In genomic region chr7:105649727-105650381, GRCh38 we compare ENCODE assay signal across 14 cellular contexts.
DNase-seq lines count a peak whose midpoint lies in the region; ATAC-seq and TF ChIP-seq lines count a peak whose summit lies in the region.
"Had no signal": no experiment of that assay in that cellular context is flagged by ENCODE, and none has a peak within 500 bp of the region (broad histone marks: within the 10 kb centered on the region; RNA-seq: fewer than 3 reads in every experiment).

No MANE protein-coding gene starts in this region.

- peak; percentile 64 for DNase-seq in A673 (ENCODE audit: low spot score)
- DNase-seq in HCEC 1CT: peak; percentile 50
- DNase-seq in amniotic epithelial cell (ENCODE audit: low read depth): peak; percentile 31
- no peak for DNase-seq in glutamatergic neuron
- no peak for DNase-seq in activated CD4-positive, alpha-beta T cell treated with anti-CD3 and anti-CD28 coated beads, Interleukin-2, amount 10 ng/mL, durations not matched to agents 24 days and 14 days
- DNase-seq in activated naive CD4-positive, alpha-beta T cell treated with anti-CD3 and anti-CD28 coated beads for 36 hours: no peak
- DNase-seq: activated CD4-positive, CD25-positive, alpha-beta regulatory T cell treated with anti-CD3 and anti-CD28 coated beads, Interleukin-2, amount 50 U/mL, for 72 hours; kidney glomerular epithelial cell; NCI-H2029 treated with DMSO at 0.1 percent for 48 hours; small intestine; SW 1271 had no signal

- H3K27ac ChIP-seq in A673 (ENCODE audit: low read depth, low read length, poor library complexity, severe bottlenecking): peak overlapping the region; percentile 53
- H3K27ac ChIP-seq: BLaER1 had no signal

- peaks cover 58% of the 10 kb centered on the region for H3K4me1 ChIP-seq in A673 (ENCODE audit: insufficient read depth, low read length, poor library complexity, severe bottlenecking)

- peaks cover 4% of the 10 kb centered on the region for H3K9me3 Mint-ChIP-seq in glutamatergic neuron (ENCODE audit: unreplicated experiment)
- no peaks in the 10 kb centered on the region for H3K9me3 Mint-ChIP-seq in stimulated activated memory B cell treated with anti-CD40 and anti-IgM and Interleukin-4, amounts not matched to agents 10 μg/mL and 1 μg/mL and 100 μg/mL, for 72 hours
- no peaks in the 10 kb centered on the region for H3K9me3 Mint-ChIP-seq in activated CD4-positive, alpha-beta T cell treated with anti-CD3 and anti-CD28 coated beads, Interleukin-2, amount 10 ng/mL, durations not matched to agents 24 days and 14 days
- no peaks in the 10 kb centered on the region for H3K9me3 Mint-ChIP-seq in activated naive CD4-positive, alpha-beta T cell treated with anti-CD3 and anti-CD28 coated beads for 36 hours

- H3K36me3 Mint-ChIP-seq in glutamatergic neuron (ENCODE audit: unreplicated experiment): no peaks in the 10 kb centered on the region
- peaks cover 27% of the 10 kb centered on the region for H3K36me3 Mint-ChIP-seq in stimulated activated memory B cell treated with anti-CD40 and anti-IgM and Interleukin-4, amounts not matched to agents 10 μg/mL and 1 μg/mL and 100 μg/mL, for 72 hours
- peaks cover 4% of the 10 kb centered on the region for H3K36me3 Mint-ChIP-seq in activated CD4-positive, alpha-beta T cell treated with anti-CD3 and anti-CD28 coated beads, Interleukin-2, amount 10 ng/mL, durations not matched to agents 24 days and 14 days (ENCODE audit: low read depth)
- peaks cover 3% of the 10 kb centered on the region for H3K36me3 Mint-ChIP-seq in activated naive CD4-positive, alpha-beta T cell treated with anti-CD3 and anti-CD28 coated beads for 36 hours (ENCODE audit: low read depth)

- no peak overlapping the region for H3K4me3 Mint-ChIP-seq in glutamatergic neuron (ENCODE audit: unreplicated experiment)
- H3K4me3 Mint-ChIP-seq in stimulated activated memory B cell treated with anti-CD40 and anti-IgM and Interleukin-4, amounts not matched to agents 10 μg/mL and 1 μg/mL and 100 μg/mL, for 72 hours: no peak overlapping the region
- H3K4me3 Mint-ChIP-seq in activated CD4-positive, alpha-beta T cell treated with anti-CD3 and anti-CD28 coated beads, Interleukin-2, amount 10 ng/mL, durations not matched to agents 24 days and 14 days: no peak overlapping the region
- no peak overlapping the region for H3K4me3 Mint-ChIP-seq in activated naive CD4-positive, alpha-beta T cell treated with anti-CD3 and anti-CD28 coated beads for 36 hours

- H3K27me3 Mint-ChIP-seq in glutamatergic neuron (ENCODE audit: unreplicated experiment): peaks cover 13% of the 10 kb centered on the region
- H3K27me3 Mint-ChIP-seq in stimulated activated memory B cell treated with anti-CD40 and anti-IgM and Interleukin-4, amounts not matched to agents 10 μg/mL and 1 μg/mL and 100 μg/mL, for 72 hours: no peaks in the 10 kb centered on the region
- H3K27me3 Mint-ChIP-seq in activated CD4-positive, alpha-beta T cell treated with anti-CD3 and anti-CD28 coated beads, Interleukin-2, amount 10 ng/mL, durations not matched to agents 24 days and 14 days: no peaks in the 10 kb centered on the region
- H3K27me3 Mint-ChIP-seq in activated naive CD4-positive, alpha-beta T cell treated with anti-CD3 and anti-CD28 coated beads for 36 hours (ENCODE audit: low read depth): no peaks in the 10 kb centered on the region

- BruUV-seq in A673 (replicated peaks; lab: Mats Ljungman, UMichigan): no TSS peak

- intact Hi-C loops in A673 (cut with micrococcal nuclease; ENCODE audit: unreplicated experiment): loop anchor here (5.0 to 10.0 kb wide), 5 partner anchors 42 to 502 kb away; partner anchors contain the start of gene ATXN7L1
- intact Hi-C loops in activated CD4-positive, alpha-beta T cell treated with anti-CD3 and anti-CD28 coated beads, Interleukin-2, amount 10 ng/mL, durations not matched to agents 24 days and 14 days (cut with micrococcal nuclease): loop anchor here (10.0 kb wide), 3 partner anchors 95 to 505 kb away; partner anchors contain the start of gene ATXN7L1
- intact Hi-C loops in activated naive CD4-positive, alpha-beta T cell treated with anti-CD3 and anti-CD28 coated beads for 36 hours (cut with micrococcal nuclease): loop anchor here (5.0 kb wide), 1 partner anchor 517 kb away; no protein-coding TSS in a partner anchor

- no peaks in the 10 kb centered on the region for H3K9me3 ChIP-seq in A673 (ENCODE audit: low read depth, low read length, poor library complexity, severe bottlenecking)
- H3K9me3 ChIP-seq: BLaER1 had no signal

- CTCF ChIA-PET in A673 (lab: Charles Lee): interaction anchor here (0.7 to 1.2 kb wide), 2 partner anchors 110 to 504 kb away, joined by 3 read pairs; no protein-coding TSS in a partner anchor
- CTCF ChIA-PET in activated naive CD4-positive, alpha-beta T cell treated with anti-CD3 and anti-CD28 coated beads for 36 hours (lab: Charles Lee): interaction anchor here (1.0 to 1.2 kb wide), 2 partner anchors 13 to 397 kb away, joined by 3 to 5 read pairs; no protein-coding TSS in a partner anchor

- peak overlapping the region; percentile 5 for H3K27ac Mint-ChIP-seq in glutamatergic neuron (ENCODE audit: unreplicated experiment)
- no peak overlapping the region for H3K27ac Mint-ChIP-seq in stimulated activated memory B cell treated with anti-CD40 and anti-IgM and Interleukin-4, amounts not matched to agents 10 μg/mL and 1 μg/mL and 100 μg/mL, for 72 hours
- H3K27ac Mint-ChIP-seq in activated CD4-positive, alpha-beta T cell treated with anti-CD3 and anti-CD28 coated beads, Interleukin-2, amount 10 ng/mL, durations not matched to agents 24 days and 14 days: no peak overlapping the region
- H3K27ac Mint-ChIP-seq in activated naive CD4-positive, alpha-beta T cell treated with anti-CD3 and anti-CD28 coated beads for 36 hours: no peak overlapping the region

- POLR2A ChIA-PET in A673 (lab: Charles Lee; ENCODE audit: low non-redundant PET): interaction anchor here (0.6 kb wide), 1 partner anchor 379 kb away, joined by 4 read pairs; no protein-coding TSS in a partner anchor

- peaks cover 32% of the 10 kb centered on the region for H3K4me1 Mint-ChIP-seq in glutamatergic neuron (ENCODE audit: low read depth, unreplicated experiment)
- peaks cover 15% of the 10 kb centered on the region for H3K4me1 Mint-ChIP-seq in stimulated activated memory B cell treated with anti-CD40 and anti-IgM and Interleukin-4, amounts not matched to agents 10 μg/mL and 1 μg/mL and 100 μg/mL, for 72 hours
- peaks cover 5% of the 10 kb centered on the region for H3K4me1 Mint-ChIP-seq in activated CD4-positive, alpha-beta T cell treated with anti-CD3 and anti-CD28 coated beads, Interleukin-2, amount 10 ng/mL, durations not matched to agents 24 days and 14 days
- peaks cover 8% of the 10 kb centered on the region for H3K4me1 Mint-ChIP-seq in activated naive CD4-positive, alpha-beta T cell treated with anti-CD3 and anti-CD28 coated beads for 36 hours (ENCODE audit: low read depth)

- TF ChIP-seq CTCF in A673 (conservative IDR thresholded peaks at IDR 0.05; ENCODE audit: low read depth, low read length): no peak
- TF ChIP-seq CTCF in glutamatergic neuron (IDR thresholded peaks at IDR 0.05; ENCODE audit: partially characterized antibody, unreplicated experiment): no peak

- H3K4me3 ChIP-seq in A673 (ENCODE audit: low read depth, low read length, poor library complexity, severe bottlenecking): no peak overlapping the region
- H3K4me3 ChIP-seq: BLaER1 had no signal

- ATAC-seq in stimulated activated memory B cell treated with anti-CD40 and anti-IgM and Interleukin-4, amounts not matched to agents 10 μg/mL and 1 μg/mL and 100 μg/mL, for 72 hours: no peak
- no peak for ATAC-seq in HG02610 (IDR thresholded peaks at IDR 0.05; ENCODE audit: unreplicated experiment)

- peaks cover 13% of the 10 kb centered on the region for H3K36me3 ChIP-seq in A673 (ENCODE audit: insufficient read depth, low read length, poor library complexity, severe bottlenecking)

- no peaks in the 10 kb centered on the region for H3K27me3 ChIP-seq in A673 (replicated peaks; ENCODE audit: insufficient read depth, low read depth, low read length, poor library complexity)
- H3K27me3 ChIP-seq: BLaER1 had no signal

Comparison
In these comparisons a context has a peak if more than half of its experiments do, and no peak if none do; other contexts are left out.
1. DNase-seq: peak in A673 (single experiment), HCEC 1CT (single experiment) and amniotic epithelial cell (single experiment); none in glutamatergic neuron (single experiment), activated CD4-positive, alpha-beta T cell treated with anti-CD3 and anti-CD28 coated beads, Interleukin-2, amount 10 ng/mL, durations not matched to agents 24 days and 14 days (single experiment) and activated naive CD4-positive, alpha-beta T cell treated with anti-CD3 and anti-CD28 coated beads for 36 hours (single experiment).